ENCODE assay signal across 21 cellular contexts in the genomic region with DNA sequence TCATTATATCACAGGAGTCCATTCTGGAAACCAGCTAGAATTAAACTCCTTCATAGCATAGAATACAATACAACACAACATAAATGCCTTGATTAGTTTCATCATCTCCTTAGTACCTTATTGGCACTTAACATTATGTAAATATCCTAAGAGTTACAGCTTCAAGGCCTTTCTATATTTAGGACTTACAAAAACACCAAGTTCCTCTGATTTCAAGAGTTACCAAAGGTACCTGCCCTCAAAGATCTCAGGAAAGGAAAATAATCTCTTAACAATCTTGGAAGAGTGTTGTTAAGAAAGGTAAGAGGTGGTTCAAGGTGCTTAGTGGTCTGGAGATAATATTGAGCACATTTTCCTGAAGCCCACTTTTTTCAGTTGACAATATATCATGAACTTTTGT.
"Had no signal": no experiment of that assay in that cellular context is flagged by ENCODE, and none has a peak within 500 bp of the region (broad histone marks: within the 10 kb centered on the region; RNA-seq: fewer than 3 reads in every experiment).

No MANE protein-coding gene starts in this region.

- DNase-seq: dermis blood vessel endothelial cell; dorsolateral prefrontal cortex; effector CD4-positive, alpha-beta T cell; effector memory CD4-positive, alpha-beta T cell; foreskin keratinocyte; heart left ventricle; hypothalamus; immature natural killer cell; islet precursor cell; kidney; kidney glomerular epithelial cell; left colon; left ventricle myocardium superior; mesenchymal stem cell; mucosa of descending colon; naive B cell had no signal

- ATAC-seq: foreskin keratinocyte, gastroesophageal sphincter, heart left ventricle, left colon, left lobe of liver, left ventricle myocardium superior, mucosa of descending colon had no signal

- H3K27ac ChIP-seq: coronary artery, dorsolateral prefrontal cortex, esophagus muscularis mucosa, foreskin keratinocyte, gastroesophageal sphincter, heart left ventricle, hepatocyte had no signal

- H3K27me3 ChIP-seq: dorsolateral prefrontal cortex, esophagus muscularis mucosa, foreskin keratinocyte, gastroesophageal sphincter, heart left ventricle, hepatocyte had no signal

- H3K9me3 ChIP-seq: esophagus muscularis mucosa, gastroesophageal sphincter, heart left ventricle, mucosa of descending colon had no signal

- H3K36me3 ChIP-seq: esophagus muscularis mucosa, gastroesophageal sphincter, heart left ventricle had no signal

- H3K4me1 ChIP-seq: esophagus muscularis mucosa, foreskin keratinocyte, gastroesophageal sphincter, heart left ventricle had no signal

- H3K4me3 ChIP-seq: coronary artery, dorsolateral prefrontal cortex, esophagus muscularis mucosa, gastroesophageal sphincter, heart left ventricle, hepatocyte, mucosa of descending colon had no signal
